12 cellular contexts compared by ENCODE assay signal in the genomic region with DNA sequence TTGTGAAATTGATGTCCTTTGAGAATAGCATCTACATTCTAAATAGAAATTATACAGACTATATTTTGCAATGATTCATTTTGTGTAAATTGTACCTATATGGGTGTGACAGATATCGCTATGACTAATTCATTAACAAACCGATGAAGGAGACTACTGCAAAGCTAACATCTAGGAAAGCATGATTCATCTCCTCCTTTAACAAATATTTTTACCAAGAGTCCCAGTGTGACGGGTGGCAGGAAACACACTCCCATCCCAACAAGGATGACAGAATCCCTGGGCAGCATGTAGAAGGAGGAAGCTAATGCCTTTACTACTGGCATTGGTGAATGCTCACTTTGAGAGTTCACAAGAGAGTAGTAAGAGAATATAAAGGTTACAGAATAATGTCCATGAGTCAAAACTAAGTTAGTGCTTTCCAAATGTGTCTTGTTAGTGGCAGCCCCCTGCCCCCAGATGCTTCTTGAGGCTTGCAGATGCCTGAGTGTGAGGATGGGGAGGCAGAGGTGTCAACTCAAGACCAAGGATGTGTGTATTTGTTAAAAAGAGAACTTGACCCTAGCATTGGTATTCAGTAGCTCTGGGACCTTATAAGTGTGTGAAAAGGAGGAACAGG.
DNase-seq lines count a peak whose midpoint lies in the region; ATAC-seq, FAIRE-seq and TF ChIP-seq lines count a peak whose summit lies in the region.
"Had no signal": no experiment of that assay in that cellular context is flagged by ENCODE, and none has a peak within 500 bp of the region (broad histone marks: within the 10 kb centered on the region; RNA-seq: fewer than 3 reads in every experiment).

No MANE protein-coding gene starts in this region.

- H3K79me2 ChIP-seq in HepG2 (ENCODE audit: insufficient read depth, low read length): no peaks in the 10 kb centered on the region

- no peak for TF ChIP-seq RAD21 in HepG2 (CRISPR knock-in tag; IDR thresholded peaks at IDR 0.05)

- CTCF ChIA-PET in HepG2 (lab: Yijun Ruan, JAX; ENCODE audit: low intra/inter-chr PET ratio, low total read pairs): no interaction called here

- intact Hi-C loops in lower lobe of right lung (cut with DNase I) (no loop called here), HepG2 (cut with micrococcal nuclease; ENCODE audit: unreplicated experiment) (no loop called here), spleen (cut with DNase I; ENCODE audit: low total_unique reads) (no loop called here)

- H3K36me3 ChIP-seq in brain microvascular endothelial cell (replicated peaks): no peaks in the 10 kb centered on the region
- no peaks in the 10 kb centered on the region for H3K36me3 ChIP-seq in lower lobe of right lung
- H3K36me3 ChIP-seq in HepG2 (replicated peaks in 1 of 2; ENCODE audit: control insufficient read depth in 1 of 2, insufficient read depth in 2 of 2, low read length in 2 of 2): no peaks in the 10 kb centered on the region
- H3K36me3 ChIP-seq in spleen: no peaks in the 10 kb centered on the region

- BruUV-seq in HepG2 (replicated peaks; lab: Mats Ljungman, UMichigan): no TSS peak

- H4K20me1 ChIP-seq in HepG2 (ENCODE audit: insufficient read depth, low read length): no peaks in the 10 kb centered on the region

- no peak for TF ChIP-seq POLR2A in HepG2 (IDR thresholded peaks at IDR 0.05; ENCODE audit: insufficient read depth in 1 of 2, low read depth in 2 of 2, low read length in 2 of 2)
- TF ChIP-seq POLR2A in spleen (IDR thresholded peaks at IDR 0.05): no peak

- in situ Hi-C loops in brain microvascular endothelial cell (cut with HindIII; ENCODE audit: low pct_ligation_motif_present, low sequenced_read_pairs): loop anchor here (25.0 kb wide), 1 partner anchor 123 kb away; no protein-coding TSS in a partner anchor
- in situ Hi-C loops in HepG2 (cut with HindIII; ENCODE audit: extremely low pct_ligation_motif_present, low pct_unique_long_range_greater_than_20kb): no loop called here

- H3K4me1 ChIP-seq in lower lobe of right lung (no peaks in the 10 kb centered on the region), HepG2 (ENCODE audit: insufficient read depth, low read length) (no peaks in the 10 kb centered on the region), spleen (no peaks in the 10 kb centered on the region)

- ATAC-seq in lower lobe of right lung (peak; percentile 19 to 37), HepG2 (no peak), GM19455 (IDR thresholded peaks at IDR 0.05; ENCODE audit: unreplicated experiment) (no peak)
- ATAC-seq: left ventricle myocardium superior had no signal

- H3K4me3 ChIP-seq in brain microvascular endothelial cell (ENCODE audit: low read depth, low read length): no peak overlapping the region
- H3K4me3 ChIP-seq in lower lobe of right lung: no peak overlapping the region
- H3K4me3 ChIP-seq in HepG2 (replicated peaks in 1 of 3; ENCODE audit: insufficient read depth in 1 of 3, low read depth in 2 of 3, low read length in 3 of 3): no peak overlapping the region
- H3K4me3 ChIP-seq in spleen: no peak overlapping the region

- H3K27me3 ChIP-seq in brain microvascular endothelial cell (replicated peaks) (no peaks in the 10 kb centered on the region), lower lobe of right lung (ENCODE audit: low read depth) (no peaks in the 10 kb centered on the region), HepG2 (ENCODE audit: control insufficient read depth in 1 of 2, insufficient read depth in 2 of 2, low read length in 2 of 2) (no peaks in the 10 kb centered on the region), spleen (replicated peaks in 1 of 7) (no peaks in the 10 kb centered on the region)

- POLR2A ChIA-PET in HepG2 (lab: Yijun Ruan, JAX): no interaction called here

- TF ChIP-seq CTCF in brain microvascular endothelial cell (IDR thresholded peaks at IDR 0.05; ENCODE audit: low read depth, low read length, missing control alignments) (no peak), lower lobe of right lung (IDR thresholded peaks at IDR 0.05) (no peak), HepG2 (CRISPR knock-in tag; IDR thresholded peaks at IDR 0.05) (no peak), spleen (IDR thresholded peaks at IDR 0.05 in 8 of 11, conservative IDR thresholded peaks at IDR 0.05 in 3 of 11) (no peak)

- no peak overlapping the region for H3K4me2 ChIP-seq in HepG2 (ENCODE audit: low read depth, low read length)

- TF ChIP-seq EP300 in HepG2 (IDR thresholded peaks at IDR 0.05; ENCODE audit: low read depth in 2 of 2, low read length in 2 of 2): no peak
- TF ChIP-seq EP300 in HepG2 (CRISPR knock-in tag; IDR thresholded peaks at IDR 0.05; ENCODE audit: borderline replicate concordance): no peak

- H3K27ac ChIP-seq in brain microvascular endothelial cell: peak overlapping the region; percentile 25
- H3K27ac ChIP-seq in lower lobe of right lung: no peak overlapping the region
- H3K27ac ChIP-seq in HepG2 (ENCODE audit: extremely low read length, insufficient read depth, low read length): no peak overlapping the region
- no peak overlapping the region for H3K27ac ChIP-seq in spleen

- H3K9ac ChIP-seq in HepG2 (ENCODE audit: insufficient read depth, low read depth, low read length): no peak overlapping the region

- H2AFZ ChIP-seq in HepG2 (ENCODE audit: low read length): no peak overlapping the region

- no peak for FAIRE-seq in HepG2 (lab: Jason Lieb, UNC)
- FAIRE-seq: frontal cortex had no signal

- DNase-seq in COLO668 (lab: John Stamatoyannopoulos, UW; ENCODE audit: unreplicated experiment) (peak; percentile 11), LHCN-M2 (ENCODE audit: low read depth) (peak; percentile 76), brain microvascular endothelial cell (peak; percentile 72), lower lobe of right lung (no peak), HepG2 (ENCODE audit: low spot score) (no peak), anterior cingulate cortex (lab: John Stamatoyannopoulos, UW) (no peak), spleen (no peak)
- DNase-seq: activated CD4-positive, alpha-beta T cell treated with anti-CD3 and anti-CD28 coated beads for 48 hours; left ventricle myocardium superior; SHP77 treated with DMSO at 0.1 percent for 48 hours had no signal

- H3K9me3 ChIP-seq in lower lobe of right lung (no peaks in the 10 kb centered on the region), HepG2 (ENCODE audit: low read length) (no peaks in the 10 kb centered on the region), spleen (no peaks in the 10 kb centered on the region)

- WGBS in HepG2 (ENCODE audit: low lambda C conversion rate): 24% methylated on average over 3 of the region's 3 CpGs
- 56 to 76% (median 64%) methylated on average over 3 of the region's 3 CpGs for WGBS in spleen, 5 donors

TF ChIP-seq in HepG2, 621 proteins besides CTCF, POLR2A, EP300 and RAD21:
- TF ChIP-seq ZFP62 (CRISPR knock-in tag; IDR thresholded peaks at IDR 0.05) (no peak), ZBTB25 (CRISPR knock-in tag; IDR thresholded peaks at IDR 0.05) (no peak), EZH2 (conservative IDR thresholded peaks at IDR 0.05; ENCODE audit: low read depth, low read length) (no peak), ADNP (CRISPR knock-in tag; IDR thresholded peaks at IDR 0.05) (no peak), AGO1 (IDR thresholded peaks at IDR 0.05; ENCODE audit: low read depth, low read length, poor library complexity, severe bottlenecking) (no peak), TRIM24 (CRISPR knock-in tag; IDR thresholded peaks at IDR 0.05) (no peak), TBP (CRISPR knock-in tag; IDR thresholded peaks at IDR 0.05) (no peak), NFIC (IDR thresholded peaks at IDR 0.05; ENCODE audit: low read length) (no peak), RNF2 (conservative IDR thresholded peaks at IDR 0.05; ENCODE audit: low read depth) (no peak), KDM5B (CRISPR knock-in tag; IDR thresholded peaks at IDR 0.05; ENCODE audit: borderline replicate concordance) (no peak), NFE2L2 (IDR thresholded peaks at IDR 0.05; ENCODE audit: low read length) (no peak), ZNF724P (CRISPR knock-in tag; IDR thresholded peaks at IDR 0.05; ENCODE audit: borderline replicate concordance) (no peak)
- TF ChIP-seq, protein P1, sequence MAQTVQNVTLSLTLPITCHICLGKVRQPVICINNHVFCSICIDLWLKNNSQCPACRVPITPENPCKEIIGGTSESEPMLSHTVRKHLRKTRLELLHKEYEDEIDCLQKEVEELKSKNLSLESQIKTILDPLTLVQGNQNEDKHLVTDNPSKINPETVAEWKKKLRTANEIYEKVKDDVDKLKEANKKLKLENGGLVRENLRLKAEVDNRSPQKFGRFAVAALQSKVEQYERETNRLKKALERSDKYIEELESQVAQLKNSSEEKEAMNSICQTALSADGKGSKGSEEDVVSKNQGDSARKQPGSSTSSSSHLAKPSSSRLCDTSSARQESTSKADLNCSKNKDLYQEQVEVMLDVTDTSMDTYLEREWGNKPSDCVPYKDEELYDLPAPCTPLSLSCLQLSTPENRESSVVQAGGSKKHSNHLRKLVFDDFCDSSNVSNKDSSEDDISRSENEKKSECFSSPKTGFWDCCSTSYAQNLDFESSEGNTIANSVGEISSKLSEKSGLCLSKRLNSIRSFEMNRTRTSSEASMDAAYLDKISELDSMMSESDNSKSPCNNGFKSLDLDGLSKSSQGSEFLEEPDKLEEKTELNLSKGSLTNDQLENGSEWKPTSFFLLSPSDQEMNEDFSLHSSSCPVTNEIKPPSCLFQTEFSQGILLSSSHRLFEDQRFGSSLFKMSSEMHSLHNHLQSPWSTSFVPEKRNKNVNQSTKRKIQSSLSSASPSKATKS (CRISPR knock-in tag; IDR thresholded peaks at IDR 0.05): no peak

Comparison
In these comparisons a context has a peak if more than half of its experiments do, and no peak if none do; other contexts are left out.
1. DNase-seq: peak in COLO668 (single experiment), LHCN-M2 (single experiment) and brain microvascular endothelial cell (single experiment); none in lower lobe of right lung (single experiment), HepG2 (single experiment), anterior cingulate cortex (0 of 58) and spleen (single experiment).
2. ATAC-seq: peak in lower lobe of right lung (2 of 2); none in HepG2 (single experiment) and GM19455 (single experiment).